In the genomic region with DNA sequence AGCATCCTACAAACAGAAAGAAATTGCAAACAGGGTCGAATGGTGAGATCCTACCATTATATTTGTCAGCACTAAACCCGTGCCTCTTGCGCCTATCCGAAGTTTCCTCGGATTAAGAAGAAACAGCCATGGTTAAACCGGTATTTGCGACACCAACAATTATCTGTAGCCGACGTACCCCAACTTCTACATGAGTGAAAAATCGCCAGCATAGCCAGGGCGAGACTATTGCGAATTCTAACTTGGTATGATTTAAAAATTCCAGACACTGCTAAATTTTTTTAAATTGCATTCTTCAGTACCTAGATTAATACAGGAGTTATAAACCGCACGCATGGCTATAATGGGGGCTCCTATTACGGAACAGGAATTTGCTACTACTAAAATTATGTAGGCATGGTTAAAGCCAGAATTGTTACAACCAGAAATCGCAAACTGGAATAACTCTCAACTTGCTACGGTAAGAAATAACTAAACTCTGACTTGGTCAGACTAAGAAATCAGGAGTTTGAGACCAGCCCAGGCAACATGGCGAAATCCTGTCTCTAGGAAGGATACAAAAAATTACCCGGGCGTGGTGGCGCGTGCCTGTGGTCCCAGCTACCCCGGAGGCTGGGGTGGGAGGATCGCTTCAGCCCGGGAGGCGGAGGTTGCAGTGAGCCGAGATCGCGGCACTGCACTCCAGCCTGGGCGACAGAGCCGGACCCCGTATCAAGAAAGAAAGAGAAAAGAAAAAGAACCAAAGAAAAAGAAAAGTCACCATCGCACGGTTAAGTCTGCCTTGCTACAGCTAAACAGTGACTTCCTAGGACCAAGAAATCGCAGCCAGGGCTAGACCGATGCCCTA, we compare ENCODE assay signal across 8 cellular contexts. TPM values are rescaled to one million over a fixed set of nuclear protein-coding genes. Genes with fewer than 3 reads are reported as not detected.
A peak's percentile ranks its signal among the peaks of the same experiment; 100 is the strongest.
DNase-seq lines count a peak whose midpoint lies in the region; ATAC-seq, FAIRE-seq and TF ChIP-seq lines count a peak whose summit lies in the region.

No MANE protein-coding gene starts in this region.

- TF ChIP-seq RAD21 in A549 (conservative IDR thresholded peaks at IDR 0.05 in 1 of 2, IDR thresholded peaks at IDR 0.05 in 1 of 2) = no peak

- H3K4me2 ChIP-seq in A549 = peak overlapping the region; percentile 80

- H3K4me3 ChIP-seq in A549 (peak overlapping the region; percentile 57), HUES48 (ENCODE audit: low read depth, low read length) (peak overlapping the region; percentile 92), iPS-15b (ENCODE audit: low read depth, low read length) (peak overlapping the region; percentile 78), skeletal muscle cell (ENCODE audit: low read depth, low read length) (peak overlapping the region; percentile 74)

- peak overlapping the region; percentile 92 to 93 for H3K27ac ChIP-seq in A549
- H3K27ac ChIP-seq in HUES48 (ENCODE audit: low read depth, low read length) = peak overlapping the region; percentile 90

- H3K36me3 ChIP-seq in HUES48 (ENCODE audit: control insufficient read depth, insufficient read depth, low read length) = no peaks in the 10 kb centered on the region
- H3K36me3 ChIP-seq in iPS-15b (ENCODE audit: control insufficient read depth, insufficient read depth, low read length) = no peaks in the 10 kb centered on the region

- TF ChIP-seq EP300 in A549 (IDR thresholded peaks at IDR 0.05) = no peak

- POLR2A ChIA-PET in A549 (lab: Yijun Ruan, JAX) = interaction anchor here (0.6 to 3.3 kb wide), 16 partner anchors 24 to 418 kb away, joined by 3 to 53 read pairs (median 4); partner anchors contain the start of genes ANXA2R, TMEM267 and ZNF131

- ATAC-seq in A549 (peak in 1 of 2 experiments; percentile 11; a peak in 3 of 6 replicates), GM18909 (IDR thresholded peaks at IDR 0.05; ENCODE audit: poor library complexity, unreplicated experiment) (peak; percentile 15), HG03457 (IDR thresholded peaks at IDR 0.05; ENCODE audit: unreplicated experiment) (no peak)

- TF ChIP-seq POLR2A in A549 (IDR thresholded peaks at IDR 0.05; ENCODE audit: low read length) = no peak

- TF ChIP-seq CTCF in A549 (IDR thresholded peaks at IDR 0.05) = no peak

- H3K9ac ChIP-seq in HUES48 (ENCODE audit: low read depth, low read length) = peak overlapping the region; percentile 90
- peak overlapping the region; percentile 88 for H3K9ac ChIP-seq in iPS-15b (ENCODE audit: low read depth, low read length)

- no peak for FAIRE-seq in A549 (lab: Jason Lieb, UNC)

- no peaks in the 10 kb centered on the region for H3K9me3 ChIP-seq in A549
- H3K9me3 ChIP-seq in HUES48 (ENCODE audit: control insufficient read depth, insufficient read depth, low read length) = no peaks in the 10 kb centered on the region
- H3K9me3 ChIP-seq in iPS-15b (ENCODE audit: control insufficient read depth, insufficient read depth, low read length) = no peaks in the 10 kb centered on the region

- WGBS in A549 (ENCODE audit: missing lambda C conversion rate) = 1% methylated on average over 36 of the region's 36 CpGs

- H3K4me1 ChIP-seq in A549 = peaks cover 36% of the 10 kb centered on the region
- H3K4me1 ChIP-seq in HUES48 (ENCODE audit: control insufficient read depth, insufficient read depth, low read length) = peaks cover 18% of the 10 kb centered on the region
- H3K4me1 ChIP-seq in iPS-15b (ENCODE audit: control insufficient read depth, insufficient read depth, low read length) = peaks cover 10% of the 10 kb centered on the region

- DNase-seq in A549 (ENCODE audit: low read depth in 1 of 2, low spot score in 1 of 2) (peak in 1 of 2 experiments; percentile 64), T-helper 1 cell (peak in 4 of 5 donors; percentile 30 to 76 (median 42)), astrocyte of the hippocampus (ENCODE audit: low read depth, low spot score) (peak; percentile 82), skeletal muscle cell (ENCODE audit: low read depth) (no peak)

- peaks cover 3% of the 10 kb centered on the region; the same call in 1 of the 2 replicates for H3K27me3 ChIP-seq in HUES48 (ENCODE audit: control insufficient read depth, insufficient read depth, low read length)
- peaks cover 15% of the 10 kb centered on the region for H3K27me3 ChIP-seq in iPS-15b (ENCODE audit: control insufficient read depth, insufficient read depth, low read length)

- CTCF ChIA-PET in A549 (lab: Yijun Ruan, JAX) = interaction anchor here (0.5 to 5.7 kb wide), 24 partner anchors 11 to 1275 kb away, joined by 3 to 62 read pairs (median 4); partner anchors contain the start of genes ANXA2R and TMEM267

TF ChIP-seq in A549, 52 proteins besides CTCF, POLR2A, EP300 and RAD21:
- TF ChIP-seq, protein P1, sequence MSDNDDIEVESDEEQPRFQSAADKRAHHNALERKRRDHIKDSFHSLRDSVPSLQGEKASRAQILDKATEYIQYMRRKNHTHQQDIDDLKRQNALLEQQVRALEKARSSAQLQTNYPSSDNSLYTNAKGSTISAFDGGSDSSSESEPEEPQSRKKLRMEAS (IDR thresholded peaks at IDR 0.05) = peak; percentile 25; the same call in 1 of the 2 replicates
- TF ChIP-seq E2F6 (IDR thresholded peaks at IDR 0.05; ENCODE audit: borderline replicate concordance, low read depth) (no peak), HOXB13 (CRISPR knock-in tag; IDR thresholded peaks at IDR 0.05; ENCODE audit: low read depth) (no peak), RFX5 (IDR thresholded peaks at IDR 0.05) (no peak), GATA3 (IDR thresholded peaks at IDR 0.05; ENCODE audit: borderline replicate concordance) (no peak), NR3C1 (IDR thresholded peaks at IDR 0.05) (no peak), CEBPB (IDR thresholded peaks at IDR 0.05) (peak in 1 of 2 experiments; percentile 11; a peak in 2 of 4 replicates), CBX8 (IDR thresholded peaks at IDR 0.05) (no peak), MAZ (IDR thresholded peaks at IDR 0.05; ENCODE audit: borderline replicate concordance, low read depth, low read length) (no peak), FOSB (CRISPR knock-in tag; IDR thresholded peaks at IDR 0.05) (no peak), NFE2L2 (conservative IDR thresholded peaks at IDR 0.05; ENCODE audit: low read length) (no peak), BHLHE40 (IDR thresholded peaks at IDR 0.05; ENCODE audit: low read depth, low read length) (no peak), JUNB (IDR thresholded peaks at IDR 0.05) (no peak), NPAS2 (CRISPR knock-in tag; IDR thresholded peaks at IDR 0.05; ENCODE audit: borderline replicate concordance) (no peak), CHD2 (IDR thresholded peaks at IDR 0.05; ENCODE audit: low read length, partially characterized antibody) (no peak)
- TF ChIP-seq, protein P2, sequence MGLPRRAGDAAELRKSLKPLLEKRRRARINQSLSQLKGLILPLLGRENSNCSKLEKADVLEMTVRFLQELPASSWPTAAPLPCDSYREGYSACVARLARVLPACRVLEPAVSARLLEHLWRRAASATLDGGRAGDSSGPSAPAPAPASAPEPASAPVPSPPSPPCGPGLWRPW (IDR thresholded peaks at IDR 0.05) = no peak
- TF ChIP-seq, protein P3, sequence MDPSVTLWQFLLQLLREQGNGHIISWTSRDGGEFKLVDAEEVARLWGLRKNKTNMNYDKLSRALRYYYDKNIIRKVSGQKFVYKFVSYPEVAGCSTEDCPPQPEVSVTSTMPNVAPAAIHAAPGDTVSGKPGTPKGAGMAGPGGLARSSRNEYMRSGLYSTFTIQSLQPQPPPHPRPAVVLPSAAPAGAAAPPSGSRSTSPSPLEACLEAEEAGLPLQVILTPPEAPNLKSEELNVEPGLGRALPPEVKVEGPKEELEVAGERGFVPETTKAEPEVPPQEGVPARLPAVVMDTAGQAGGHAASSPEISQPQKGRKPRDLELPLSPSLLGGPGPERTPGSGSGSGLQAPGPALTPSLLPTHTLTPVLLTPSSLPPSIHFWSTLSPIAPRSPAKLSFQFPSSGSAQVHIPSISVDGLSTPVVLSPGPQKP (IDR thresholded peaks at IDR 0.05; ENCODE audit: low read depth, low read length) = no peak

RNA-seq across cellular contexts. Expression of gene ANXA2R, which starts 25.5 kb away (rescaled TPM):
- polyA plus RNA-seq in A549 (2011; rRNA removed) = 1.7 and 1.8 TPM in 2 replicates
- polyA plus RNA-seq in A549 (2012; cell fraction: cytosol; rRNA removed) = 2.4 and 2.7 TPM in 2 replicates
- 3.3 and 3.7 TPM in 2 replicates for polyA plus RNA-seq in A549 (2012; cell fraction: nucleus; rRNA removed)
- polyA plus RNA-seq in A549 (2017; fragmentation: RNase III; extraction: RNeasy Plus Mini Kit Qiagen cat#74134 plus additional on column Dnase treatment) = 1.7 to 2.1 TPM (median 2.1 TPM) in 3 replicates
- 3.2 and 3.8 TPM in 2 replicates for polyA minus RNA-seq in A549 (2011; rRNA and poly(A)+ RNA removed)

RNA-seq across cellular contexts. Expression of gene ZNF131, which starts 55.1 kb away (rescaled TPM):
- polyA plus RNA-seq in A549 (2011; rRNA removed) = 37.5 and 47.9 TPM in 2 replicates
- 11.8 and 13.2 TPM in 2 replicates for polyA plus RNA-seq in A549 (2012; cell fraction: cytosol; rRNA removed)
- 11.0 and 17.3 TPM in 2 replicates for polyA plus RNA-seq in A549 (2012; cell fraction: nucleus; rRNA removed)
- polyA plus RNA-seq in A549 (2017; fragmentation: RNase III; extraction: RNeasy Plus Mini Kit Qiagen cat#74134 plus additional on column Dnase treatment) = 21.7 to 25.3 TPM (median 22.6 TPM) in 3 replicates
- polyA minus RNA-seq in A549 (2011; rRNA and poly(A)+ RNA removed) = 26.5 and 30.3 TPM in 2 replicates
